ENCODE assay signal across 3 cellular contexts in the genomic region with DNA sequence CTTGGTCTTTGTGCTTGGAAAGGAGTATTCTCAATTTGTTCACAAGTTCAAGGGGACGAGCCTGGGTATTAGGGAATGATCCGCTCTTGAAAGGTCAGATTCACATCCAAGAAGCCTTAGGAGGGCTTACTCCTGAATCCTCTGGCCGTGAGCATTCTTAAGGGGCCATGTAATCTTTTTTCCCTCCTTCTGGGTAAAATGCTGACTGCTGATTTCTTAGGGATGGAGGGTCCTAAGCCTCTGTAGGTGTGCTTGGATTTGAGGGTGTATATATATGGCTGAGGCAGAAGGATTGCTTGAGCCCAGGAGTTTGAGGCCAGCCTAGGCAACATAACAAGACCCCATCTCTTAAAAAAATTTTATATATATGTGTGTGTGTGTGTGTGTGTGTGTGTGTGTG.
A peak's percentile ranks its signal among the peaks of the same experiment; 100 is the strongest.
TF ChIP-seq lines count a peak whose summit lies in the region.

No MANE protein-coding gene starts in this region.

TF ChIP-seq in HepG2, 621 proteins besides CTCF, POLR2A, EP300 and RAD21:
- TF ChIP-seq MAFF (IDR thresholded peaks at IDR 0.05; ENCODE audit: low read depth, low read length) (peak; percentile 64), SIN3A (IDR thresholded peaks at IDR 0.05; ENCODE audit: borderline replicate concordance, low read depth, low read length) (no peak), MAFK (conservative IDR thresholded peaks at IDR 0.05 in 1 of 2, IDR thresholded peaks at IDR 0.05 in 1 of 2; ENCODE audit: low read length in 2 of 2) (peak; percentile 49 to 71), ZSCAN9 (CRISPR knock-in tag; IDR thresholded peaks at IDR 0.05; ENCODE audit: borderline replicate concordance) (no peak)

TF ChIP-seq in endothelial cell of umbilical vein, 7 proteins besides CTCF, POLR2A, EP300 and RAD21:
- no peak for TF ChIP-seq MYC (IDR thresholded peaks at IDR 0.05; ENCODE audit: low read depth, low read length)
- TF ChIP-seq GATA2 (IDR thresholded peaks at IDR 0.05; ENCODE audit: insufficient read depth, insufficient read length, low read depth, low read length), result no peak
- no peak for TF ChIP-seq JUN (IDR thresholded peaks at IDR 0.05; ENCODE audit: borderline replicate concordance, insufficient read depth, insufficient read length, low read depth)
- TF ChIP-seq POLR2AphosphoS5 (IDR thresholded peaks at IDR 0.05; ENCODE audit: insufficient read depth, low read depth, low read length), result no peak
- no peak for TF ChIP-seq EZH2 (IDR thresholded peaks at IDR 0.05; ENCODE audit: borderline replicate concordance, low read depth, low read length, severe bottlenecking)
- TF ChIP-seq FOS (IDR thresholded peaks at IDR 0.05; ENCODE audit: borderline replicate concordance, insufficient read depth, low read length), result no peak
- TF ChIP-seq, protein P1, sequence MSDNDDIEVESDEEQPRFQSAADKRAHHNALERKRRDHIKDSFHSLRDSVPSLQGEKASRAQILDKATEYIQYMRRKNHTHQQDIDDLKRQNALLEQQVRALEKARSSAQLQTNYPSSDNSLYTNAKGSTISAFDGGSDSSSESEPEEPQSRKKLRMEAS (IDR thresholded peaks at IDR 0.05; ENCODE audit: insufficient read depth, insufficient read length), result no peak

TF ChIP-seq in GM12891, 5 proteins besides CTCF, POLR2A, EP300 and RAD21:
- TF ChIP-seq TAF1 (IDR thresholded peaks at IDR 0.05; ENCODE audit: low read depth, low read length) (no peak), POLR2AphosphoS5 (IDR thresholded peaks at IDR 0.05; ENCODE audit: low read depth, low read length) (no peak), POU2F2 (IDR thresholded peaks at IDR 0.05; ENCODE audit: low read depth, low read length) (no peak), SPI1 (IDR thresholded peaks at IDR 0.05; ENCODE audit: low read depth, low read length) (no peak), PAX5 (IDR thresholded peaks at IDR 0.05; ENCODE audit: insufficient read depth, low read length, severe bottlenecking) (no peak)
